In genomic region chr5:142716963-142717362, GRCh38 we compare ENCODE assay signal across 9 cellular contexts. TPM values are rescaled to one million over a fixed set of nuclear protein-coding genes. Genes with fewer than 3 reads are reported as not detected.
DNase-seq lines count a peak whose midpoint lies in the region; ATAC-seq, FAIRE-seq and TF ChIP-seq lines count a peak whose summit lies in the region.
"Had no signal": no experiment of that assay in that cellular context is flagged by ENCODE, and none has a peak within 500 bp of the region (broad histone marks: within the 10 kb centered on the region; RNA-seq: fewer than 3 reads in every experiment).

No MANE protein-coding gene starts in this region.

- TF ChIP-seq EP300 in gastroesophageal sphincter (IDR thresholded peaks at IDR 0.05): no peak

- FAIRE-seq in G401.6 (lab: Jason Lieb, UNC): peak; percentile 60

- H3K4ac ChIP-seq in neuronal stem cell (ENCODE audit: low read length): no peak overlapping the region

- WGBS in gastroesophageal sphincter (ENCODE audit: low coverage in 1 of 2), 2 donors: 40% methylated on average over 2 of the region's 6 CpGs; no CpG with 5 or more reads in 1 of the 2 donors
- WGBS in neuronal stem cell (ENCODE audit: extremely low coverage in 2 of 2, insufficient read length in 2 of 2, insufficient replicate concordance in 1 of 2), 2 donors: no CpG with 5 or more reads among the region's 6 CpGs

- TF ChIP-seq RAD21 in HCT116 (IDR thresholded peaks at IDR 0.05; ENCODE audit: low read depth): peak; percentile 65

- H3K4me3 Mint-ChIP-seq in activated T-cell treated with anti-CD3 and anti-CD28 coated beads, Interleukin-2, amount 50 U/mL, for 4 hours: no peak overlapping the region

- no peaks in the 10 kb centered on the region for H3K9me3 Mint-ChIP-seq in activated T-cell treated with anti-CD3 and anti-CD28 coated beads, Interleukin-2, amount 50 U/mL, for 4 hours

- H3K14ac ChIP-seq in neuronal stem cell (ENCODE audit: low read length): no peak overlapping the region

- H2AK5ac ChIP-seq in neuronal stem cell (ENCODE audit: low read depth, low read length): no peak overlapping the region

- no peak overlapping the region for H2BK12ac ChIP-seq in neuronal stem cell (ENCODE audit: low read length)

- H2AFZ ChIP-seq in HCT116 (ENCODE audit: low read depth, low read length, poor library complexity, severe bottlenecking) (peak overlapping the region; percentile 9), neuronal stem cell (ENCODE audit: low read length) (peak overlapping the region; percentile 71)

- no peak overlapping the region for H3K18ac ChIP-seq in neuronal stem cell (ENCODE audit: low read length)

- no peaks in the 10 kb centered on the region for H3K79me1 ChIP-seq in neuronal stem cell (ENCODE audit: low read depth, low read length)

- H3K4me1 ChIP-seq in HCT116 (ENCODE audit: control insufficient read depth in 1 of 2, insufficient read depth in 2 of 2, low read length in 2 of 2) (peaks cover 2 to 21% of the 10 kb centered on the region in 2 experiments; a peak in 3 of 4 replicates), gastroesophageal sphincter (peaks cover 4 to 44% (median 7%) of the 10 kb centered on the region in 3 donors), neuronal stem cell (ENCODE audit: control insufficient read depth in 2 of 2, insufficient read depth in 1 of 2, low read depth in 1 of 2, low read length in 2 of 2) (peaks cover 0 to 5% of the 10 kb centered on the region in 2 donors)

- H3K27ac ChIP-seq in HCT116 (ENCODE audit: low read depth, low read length) (no peak overlapping the region), gastroesophageal sphincter (peak overlapping the region in 2 of 4 donors; percentile 36 to 55), neuronal stem cell (replicated peaks; ENCODE audit: low read length) (no peak overlapping the region)

- H3K36me3 ChIP-seq in HCT116 (ENCODE audit: control insufficient read depth in 1 of 2, insufficient read depth in 2 of 2, low read length in 2 of 2) (no peaks in the 10 kb centered on the region), gastroesophageal sphincter (no peaks in the 10 kb centered on the region), neuronal stem cell (replicated peaks in 1 of 2; ENCODE audit: control insufficient read depth in 2 of 2, insufficient read depth in 2 of 2, low read length in 2 of 2) (no peaks in the 10 kb centered on the region)

- TF ChIP-seq POLR2A in HCT116 (IDR thresholded peaks at IDR 0.05; ENCODE audit: borderline replicate concordance, extremely low read depth, insufficient read depth, insufficient read length) (no peak), gastroesophageal sphincter (IDR thresholded peaks at IDR 0.05) (no peak)

- ATAC-seq in HCT116 (peak; percentile 86), gastroesophageal sphincter (no peak)
- ATAC-seq in activated T-cell treated with anti-CD3 and anti-CD28 coated beads, Interleukin-2, amount 50 U/mL, for 4 hours: peak; percentile 23 to 36

- H4K91ac ChIP-seq in neuronal stem cell (ENCODE audit: low read depth, low read length, poor library complexity): no peak overlapping the region

- H3K4me3 ChIP-seq in HCT116 (replicated peaks in 1 of 2; ENCODE audit: low read depth in 1 of 2, low read length in 2 of 2) (no peak overlapping the region), gastroesophageal sphincter (no peak overlapping the region), neuronal stem cell (ENCODE audit: low read length in 2 of 2) (no peak overlapping the region)

- no peaks in the 10 kb centered on the region for H3K79me2 ChIP-seq in HCT116 (ENCODE audit: insufficient read depth, low read length)

- H3K27me3 Mint-ChIP-seq in activated T-cell treated with anti-CD3 and anti-CD28 coated beads, Interleukin-2, amount 50 U/mL, for 4 hours (ENCODE audit: low read depth): peaks cover 20% of the 10 kb centered on the region

- H4K20me1 ChIP-seq in HCT116 (ENCODE audit: insufficient read depth): no peaks in the 10 kb centered on the region

- intact Hi-C loops in HCT116 (cut with micrococcal nuclease): loop anchor here (1.0 to 10.0 kb wide), 3 partner anchors 163 to 1458 kb away; partner anchors contain the start of genes KCTD16 and YIPF5

- H3K27me3 ChIP-seq in HCT116 (ENCODE audit: insufficient read depth, low read length) (no peaks in the 10 kb centered on the region), gastroesophageal sphincter (no peaks in the 10 kb centered on the region), neuronal stem cell (ENCODE audit: control insufficient read depth in 3 of 3, insufficient read depth in 3 of 3, low read depth in 1 of 3, low read length in 3 of 3) (no peaks in the 10 kb centered on the region)

- no peaks in the 10 kb centered on the region for H3K36me3 Mint-ChIP-seq in activated T-cell treated with anti-CD3 and anti-CD28 coated beads, Interleukin-2, amount 50 U/mL, for 4 hours (ENCODE audit: insufficient read depth)

- H3K9ac ChIP-seq in HCT116 (ENCODE audit: low read length) (no peak overlapping the region), neuronal stem cell (ENCODE audit: low read depth, low read length, poor library complexity) (no peak overlapping the region)

- H3K4me2 ChIP-seq in HCT116 (ENCODE audit: low read length) (0 out of 2 replicates have a peak overlapping the region, but pooled peaks have one; percentile 3), neuronal stem cell (ENCODE audit: insufficient read depth, low read length, poor library complexity, severe bottlenecking) (no peak overlapping the region)

- RAD21 ChIA-PET in HCT116 (lab: Charles Lee; ENCODE audit: low non-redundant PET in 1 of 2, low total read pairs in 2 of 2, uncharacterized antibody in 2 of 2, unreplicated experiment in 2 of 2): interaction anchor here (1.0 to 2.6 kb wide), 7 partner anchors 31 to 199 kb away, joined by 3 to 14 read pairs (median 3); no protein-coding TSS in a partner anchor

- H3K9me2 ChIP-seq in HCT116 (ENCODE audit: insufficient read depth): no peaks in the 10 kb centered on the region

- DNase-seq in HCT116 (ENCODE audit: low read depth, low spot score) (peak; percentile 47), NCI-H510A treated with DMSO at 0.1 percent for 48 hours (lab: John Stamatoyannopoulos, UW) (peak; percentile 35), neuronal stem cell (ENCODE audit: low spot score) (no peak), GM19240 (ENCODE audit: insufficient read length, low spot score) (no peak), DMS79 (lab: John Stamatoyannopoulos, UW) (no peak)
- DNase-seq in activated T-cell treated with anti-CD3 and anti-CD28 coated beads, Interleukin-2, amount 50 U/mL, for 4 hours: peak; percentile 26

- H3K4me1 Mint-ChIP-seq in activated T-cell treated with anti-CD3 and anti-CD28 coated beads, Interleukin-2, amount 50 U/mL, for 4 hours (ENCODE audit: low read depth): peaks cover 9% of the 10 kb centered on the region

- TF ChIP-seq CTCF in HCT116 (IDR thresholded peaks at IDR 0.05 in 2 of 3, conservative IDR thresholded peaks at IDR 0.05 in 1 of 3; ENCODE audit: borderline replicate concordance in 1 of 3, insufficient read depth in 1 of 3, low read depth in 2 of 3, low read length in 2 of 3) (peak; percentile 65 to 71 (median 66); a peak in 5 of 6 replicates), gastroesophageal sphincter (IDR thresholded peaks at IDR 0.05) (peak; percentile 16 to 54 (median 52))

- no peak overlapping the region for H2BK5ac ChIP-seq in neuronal stem cell (ENCODE audit: low read length)

- no peaks in the 10 kb centered on the region for H3K9me3 ChIP-seq in HCT116 (ENCODE audit: control insufficient read depth in 1 of 2, insufficient read depth in 1 of 2, low read depth in 1 of 2, low read length in 2 of 2)
- no peaks in the 10 kb centered on the region for H3K9me3 ChIP-seq in gastroesophageal sphincter
- H3K9me3 ChIP-seq in neuronal stem cell (replicated peaks in 1 of 2; ENCODE audit: control insufficient read depth in 2 of 2, insufficient read depth in 1 of 2, low read depth in 1 of 2, low read length in 2 of 2): no peaks in the 10 kb centered on the region

- POLR2A ChIA-PET in HCT116 (lab: Charles Lee): no interaction called here

- no peak overlapping the region for H4K8ac ChIP-seq in neuronal stem cell (ENCODE audit: low read depth, low read length)

- no peak overlapping the region for H2BK120ac ChIP-seq in neuronal stem cell (ENCODE audit: low read depth, low read length)

- H3K23ac ChIP-seq in neuronal stem cell (ENCODE audit: low read depth, low read length, poor library complexity): no peak overlapping the region

- no TSS peak for BruUV-seq in HCT116 (replicated peaks; lab: Mats Ljungman, UMichigan)

- CTCF ChIA-PET in HCT116 (lab: Charles Lee): interaction anchor here (0.9 to 9.9 kb wide), 16 partner anchors 9 to 1254 kb away, joined by 3 to 128 read pairs (median 10); partner anchors contain the start of gene ARHGAP26

- no peak overlapping the region for H2BK15ac ChIP-seq in neuronal stem cell (ENCODE audit: low read length)

TF ChIP-seq in HCT116, 20 proteins besides CTCF, POLR2A, EP300 and RAD21:
- TF ChIP-seq SIN3A (IDR thresholded peaks at IDR 0.05; ENCODE audit: low read depth): no peak
- TF ChIP-seq TCF7L2 (IDR thresholded peaks at IDR 0.05; ENCODE audit: borderline replicate concordance, extremely low read depth, insufficient read depth, insufficient read length): peak; percentile 66

RNA-seq across cellular contexts. Expression of gene FGF1, which starts 31.1 kb away (rescaled TPM):
- total RNA-seq in HCT116 (2021; ENCODE audit: unreplicated experiment) (not detected), gastroesophageal sphincter (1 to 10 TPM in 3 of 4 donors, under 1 TPM in 1; 0.16 to 4.2 (median 2.9) TPM)
- polyA plus RNA-seq in HCT116 (2012): 0.07 and 0.33 TPM in 2 replicates
- total RNA-seq in activated T-cell treated with anti-CD3 and anti-CD28 coated beads, Interleukin-2, amount 50 U/mL, for 4 hours: not detected
- polyA plus RNA-seq in neuronal stem cell (2013, experiment 1 of 2): 0.18 TPM
- 0.10 TPM for polyA plus RNA-seq in neuronal stem cell (2013, experiment 2 of 2)
- total RNA-seq: T-helper 2 cell treated with Interferon-gamma antibody and Interleukin-4, amounts not matched to agents 100 ng/mL and 5 ng/mL, for 36 hours had no signal

RNA-seq across cellular contexts. Expression of gene ARHGAP26, which starts 53.2 kb away (rescaled TPM):
- total RNA-seq in HCT116 (2021; ENCODE audit: unreplicated experiment): 34.5 TPM
- 8.3 and 11.5 TPM in 2 replicates for polyA plus RNA-seq in HCT116 (2012)
- total RNA-seq in activated T-cell treated with anti-CD3 and anti-CD28 coated beads, Interleukin-2, amount 50 U/mL, for 4 hours: 10 to 100 TPM in 1 of 3 donors, 1 to 10 TPM in 2; 9.1 to 11.7 (median 9.7) TPM
- total RNA-seq in gastroesophageal sphincter: 10 to 100 TPM; 15.2 to 41.7 (median 31.7) TPM
- 6.2 TPM for polyA plus RNA-seq in neuronal stem cell (2013, experiment 1 of 2)
- 5.7 TPM for polyA plus RNA-seq in neuronal stem cell (2013, experiment 2 of 2)

Comparison
In these comparisons a context has a peak if more than half of its experiments do, and no peak if none do; other contexts are left out.
1. DNase-seq: peak in HCT116 (single experiment), NCI-H510A treated with DMSO at 0.1 percent for 48 hours (single experiment) and activated T-cell treated with anti-CD3 and anti-CD28 coated beads, Interleukin-2, amount 50 U/mL, for 4 hours (single experiment); none in neuronal stem cell (single experiment), GM19240 (single experiment) and DMS79 (single experiment).